6 cellular contexts compared by ENCODE assay signal in the genomic region with DNA sequence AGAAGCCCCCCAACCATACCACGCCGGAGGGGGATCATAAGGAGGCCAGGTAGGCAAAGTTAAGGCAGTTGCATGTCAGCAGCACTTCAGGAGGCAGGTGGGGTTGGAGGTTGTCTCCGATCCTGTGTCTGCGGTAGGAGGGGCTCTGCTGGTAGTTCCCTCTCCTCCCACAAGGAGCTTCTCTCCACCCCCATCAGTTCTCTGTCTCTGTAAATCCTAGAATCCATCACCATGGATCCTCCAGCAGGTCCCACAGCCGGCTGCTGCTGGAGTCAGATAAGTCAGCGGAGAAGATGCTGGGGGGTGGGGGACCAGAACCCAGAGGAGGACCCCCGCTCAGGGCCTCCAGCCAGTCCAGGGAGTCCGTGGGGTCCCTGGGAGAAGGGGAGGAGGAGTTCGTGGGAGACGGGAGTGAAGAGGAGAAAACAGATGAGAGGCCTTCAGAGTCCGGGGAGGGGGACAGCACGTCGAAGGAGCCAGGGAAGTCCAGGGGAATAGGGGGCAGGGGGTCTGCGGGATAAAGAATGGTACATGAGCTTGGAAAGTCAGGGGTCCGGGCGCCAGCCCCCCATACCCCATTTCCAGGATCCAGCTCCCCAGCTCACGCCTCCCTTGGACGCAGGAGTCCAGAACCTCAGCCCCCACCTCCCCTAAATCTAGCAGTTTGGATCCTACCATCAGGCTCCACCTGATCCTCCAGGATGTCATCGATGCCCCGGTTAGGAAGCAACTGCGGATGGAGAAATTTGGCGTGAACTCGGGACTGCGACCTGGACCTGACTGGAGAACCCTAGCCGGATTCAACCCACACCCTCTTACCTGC. TPM values are rescaled to one million over a fixed set of nuclear protein-coding genes. Genes with fewer than 3 reads are reported as not detected.
DNase-seq lines count a peak whose midpoint lies in the region; TF ChIP-seq lines count a peak whose summit lies in the region.

No MANE protein-coding gene starts in this region.

- H3K9me3 Mint-ChIP-seq in activated naive CD4-positive, alpha-beta T cell treated with anti-CD3 and anti-CD28 coated beads, Interleukin-2, amount 50 U/mL, for 24 hours: no peaks in the 10 kb centered on the region

- H3K36me3 ChIP-seq in ovary: no peaks in the 10 kb centered on the region

- peaks cover 20% of the 10 kb centered on the region for H3K4me1 Mint-ChIP-seq in activated naive CD4-positive, alpha-beta T cell treated with anti-CD3 and anti-CD28 coated beads, Interleukin-2, amount 50 U/mL, for 24 hours

- H3K9me3 ChIP-seq in ovary: no peaks in the 10 kb centered on the region

- no peak for TF ChIP-seq CTCF in ovary (IDR thresholded peaks at IDR 0.05)

- peaks cover 1% of the 10 kb centered on the region for H3K36me3 Mint-ChIP-seq in activated naive CD4-positive, alpha-beta T cell treated with anti-CD3 and anti-CD28 coated beads, Interleukin-2, amount 50 U/mL, for 24 hours

- peak overlapping the region; percentile 63 for H3K4me3 ChIP-seq in ovary

- TF ChIP-seq POLR2A in ovary (IDR thresholded peaks at IDR 0.05): no peak

- H3K27ac Mint-ChIP-seq in activated naive CD4-positive, alpha-beta T cell treated with anti-CD3 and anti-CD28 coated beads, Interleukin-2, amount 50 U/mL, for 24 hours: no peak overlapping the region

- H3K27me3 ChIP-seq in ovary: no peaks in the 10 kb centered on the region

- H3K4me3 Mint-ChIP-seq in activated naive CD4-positive, alpha-beta T cell treated with anti-CD3 and anti-CD28 coated beads, Interleukin-2, amount 50 U/mL, for 24 hours: peak overlapping the region; percentile 85

- no peak for TF ChIP-seq EP300 in ovary (IDR thresholded peaks at IDR 0.05)

- DNase-seq in activated naive CD4-positive, alpha-beta T cell treated with Interleukin-2 at 50 U/mL for 16 hours: no peak
- peak in 17 of 61 donors; percentile 2 to 67 (median 25) for DNase-seq in caudate nucleus (lab: John Stamatoyannopoulos, UW)
- DNase-seq in ovary: peak in 3 of 5 donors; percentile 37 to 55 (median 54)
- no peak for DNase-seq in SHP77 (lab: John Stamatoyannopoulos, UW)
- no peak for DNase-seq in MV-4-11 (lab: John Stamatoyannopoulos, UW)

- 14 to 17% (median 14%) methylated on average over 25 of the region's 25 CpGs for WGBS in ovary, 3 donors

- H3K27me3 Mint-ChIP-seq in activated naive CD4-positive, alpha-beta T cell treated with anti-CD3 and anti-CD28 coated beads, Interleukin-2, amount 50 U/mL, for 24 hours: no peaks in the 10 kb centered on the region

- intact Hi-C loops in ovary (cut with DNase I): loop anchor here in 3 of 4 donors (2.0 to 10.0 kb wide), 3 partner anchors 36 to 68 kb away; partner anchors contain the start of gene CA11 (in 1 of the 3)

- peaks cover 20% of the 10 kb centered on the region for H3K4me1 ChIP-seq in ovary (ENCODE audit: insufficient read depth)

- H3K27ac ChIP-seq in caudate nucleus (ENCODE audit: low read depth, low read length) (peak overlapping the region; percentile 62), ovary (peak overlapping the region in 1 of 2 donors; percentile 71)

RNA-seq across cellular contexts. Expression of gene MAMSTR, which starts 6.3 kb away (rescaled TPM):
- total RNA-seq in ovary: 10 to 100 TPM in 5 of 7 donors, 1 to 10 TPM in 2; 1.3 to 17.1 (median 11.2) TPM
- 1 to 10 TPM; 3.7 to 5.7 TPM for polyA plus RNA-seq in ovary

RNA-seq across cellular contexts. Expression of gene FUT2, which starts 17.5 kb away (rescaled TPM):
- total RNA-seq in ovary: 1 to 10 TPM in 5 of 7 donors, not detected in 2; 1.0 to 2.5 (median 2.4) TPM
- polyA plus RNA-seq in ovary: under 1 TPM; 0.10 to 0.23 TPM

RNA-seq across cellular contexts. Expression of gene RASIP1, which starts 27.2 kb away (rescaled TPM):
- 10 to 100 TPM in 5 of 7 donors, 1 to 10 TPM in 2; 4.9 to 25.9 (median 14.2) TPM for total RNA-seq in ovary
- polyA plus RNA-seq in ovary: 10 to 100 TPM in 1 of 2 donors, 1 to 10 TPM in 1; 4.1 to 18.4 TPM

RNA-seq across cellular contexts. Expression of gene IZUMO1, which starts 33.5 kb away (rescaled TPM):
- total RNA-seq in ovary: under 1 TPM in 2 of 7 donors, not detected in 5; 0.11 to 0.67 TPM
- polyA plus RNA-seq in ovary: under 1 TPM; 0.08 to 0.13 TPM

RNA-seq across cellular contexts. Expression of gene FUT1, which starts 39.2 kb away (rescaled TPM):
- 1 to 10 TPM in 3 of 7 donors, under 1 TPM in 4; 0.48 to 4.0 (median 0.87) TPM for total RNA-seq in ovary
- 1 to 10 TPM; 1.3 to 1.4 TPM for polyA plus RNA-seq in ovary

Comparison
In these comparisons a context has a peak if more than half of its experiments do, and no peak if none do; other contexts are left out.
1. DNase-seq: peak in ovary (3 of 5); none in activated naive CD4-positive, alpha-beta T cell treated with Interleukin-2 at 50 U/mL for 16 hours (single experiment), SHP77 (0 of 2) and MV-4-11 (single experiment).